1 cellular context compared by ENCODE assay signal in the genomic region with DNA sequence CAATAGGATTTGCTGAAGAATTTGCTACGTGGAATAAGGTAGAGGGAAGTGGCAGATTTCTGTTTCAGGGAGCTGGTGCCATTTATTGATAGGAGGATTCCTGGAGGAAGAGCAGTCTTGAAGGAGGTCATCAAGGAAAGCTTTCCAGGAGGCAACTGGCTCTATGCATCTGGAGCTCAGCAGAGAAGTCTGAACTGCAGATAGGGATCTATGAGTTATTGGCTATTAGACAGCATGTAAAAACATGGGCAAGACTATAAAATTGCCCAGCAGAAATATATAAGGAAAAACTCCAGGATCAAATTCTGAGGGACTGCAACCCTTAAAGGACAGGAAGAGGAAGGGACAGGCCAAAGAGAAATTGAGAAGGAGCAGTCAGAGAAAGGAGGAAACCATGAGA.
TF ChIP-seq lines count a peak whose summit lies in the region.

No MANE protein-coding gene starts in this region.

TF ChIP-seq in IMR-90, 13 proteins besides CTCF, POLR2A, EP300 and RAD21 (continued from another document):
- no peak for TF ChIP-seq MAZ (IDR thresholded peaks at IDR 0.05; ENCODE audit: borderline replicate concordance, low read depth, low read length)
- TF ChIP-seq MXI1 (IDR thresholded peaks at IDR 0.05; ENCODE audit: borderline replicate concordance, low read depth, low read length) = no peak
- no peak for TF ChIP-seq MAFK (IDR thresholded peaks at IDR 0.05; ENCODE audit: low read depth, low read length)
- TF ChIP-seq SMC3 (IDR thresholded peaks at IDR 0.05; ENCODE audit: low read depth, low read length) = no peak
- TF ChIP-seq, protein P1, sequence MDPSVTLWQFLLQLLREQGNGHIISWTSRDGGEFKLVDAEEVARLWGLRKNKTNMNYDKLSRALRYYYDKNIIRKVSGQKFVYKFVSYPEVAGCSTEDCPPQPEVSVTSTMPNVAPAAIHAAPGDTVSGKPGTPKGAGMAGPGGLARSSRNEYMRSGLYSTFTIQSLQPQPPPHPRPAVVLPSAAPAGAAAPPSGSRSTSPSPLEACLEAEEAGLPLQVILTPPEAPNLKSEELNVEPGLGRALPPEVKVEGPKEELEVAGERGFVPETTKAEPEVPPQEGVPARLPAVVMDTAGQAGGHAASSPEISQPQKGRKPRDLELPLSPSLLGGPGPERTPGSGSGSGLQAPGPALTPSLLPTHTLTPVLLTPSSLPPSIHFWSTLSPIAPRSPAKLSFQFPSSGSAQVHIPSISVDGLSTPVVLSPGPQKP (IDR thresholded peaks at IDR 0.05; ENCODE audit: borderline replicate concordance, low read depth, low read length) = no peak
TF ChIP-seq in IMR-90: peak in this region for 0.
